1 cellular context compared by ENCODE assay signal in the genomic region with DNA sequence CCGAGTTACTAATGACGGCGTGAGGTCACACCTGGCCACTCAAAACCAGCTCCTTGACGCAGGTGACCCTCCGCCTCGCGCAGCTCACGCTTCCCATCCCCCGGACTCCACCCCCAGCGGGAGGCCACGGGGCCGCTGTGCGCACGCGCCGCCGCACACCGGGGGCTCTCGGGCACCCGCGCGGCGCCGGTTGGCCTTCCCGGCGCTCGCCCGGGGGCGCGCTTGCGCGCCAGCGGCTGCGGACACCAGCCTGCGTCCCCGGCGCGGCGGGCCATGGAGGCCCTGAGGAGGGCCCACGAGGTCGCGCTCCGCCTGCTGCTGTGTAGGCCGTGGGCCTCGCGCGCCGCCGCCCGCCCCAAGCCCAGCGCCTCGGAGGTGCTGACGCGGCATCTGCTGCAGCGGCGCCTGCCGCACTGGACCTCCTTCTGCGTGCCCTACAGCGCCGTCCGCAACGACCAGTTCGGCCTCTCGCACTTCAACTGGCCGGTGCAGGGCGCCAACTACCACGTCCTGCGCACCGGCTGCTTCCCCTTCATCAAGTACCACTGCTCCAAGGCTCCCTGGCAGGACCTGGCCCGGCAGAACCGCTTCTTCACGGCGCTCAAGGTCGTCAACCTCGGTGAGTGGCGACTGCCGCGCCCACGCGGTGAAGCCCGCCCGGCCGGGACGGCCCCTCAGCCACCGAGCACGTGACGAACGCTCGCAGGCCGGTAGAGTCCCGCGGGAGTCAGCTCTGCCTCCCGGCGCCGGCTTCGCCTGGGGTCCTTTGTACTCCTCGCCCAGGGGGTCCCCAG.
TF ChIP-seq lines count a peak whose summit lies in the region.

TSS of gene C15orf61 (plus strand) at position 156 of the 794 bp plus-strand sequence. CDS start at position 274, 118 bp downstream.

TF ChIP-seq in K562, 482 proteins besides CTCF, POLR2A, EP300 and RAD21 (continued from another document and continues in another):
- peak; percentile 93 for TF ChIP-seq ZNF395 (CRISPR knock-in tag; IDR thresholded peaks at IDR 0.05)
- TF ChIP-seq HNRNPUL1 (IDR thresholded peaks at IDR 0.05; ENCODE audit: low read length) = no peak
- peak; percentile 97 for TF ChIP-seq FOXK1 (CRISPR knock-in tag; IDR thresholded peaks at IDR 0.05; ENCODE audit: borderline replicate concordance)
- TF ChIP-seq XRCC5 (IDR thresholded peaks at IDR 0.05; ENCODE audit: low read depth, low read length) = peak; percentile 74; the same call in 1 of the 2 replicates
- no peak for TF ChIP-seq PRPF4 (IDR thresholded peaks at IDR 0.05; ENCODE audit: insufficient read depth, low read depth, low read length, poor library complexity, severe bottlenecking)
- TF ChIP-seq, protein P1, sequence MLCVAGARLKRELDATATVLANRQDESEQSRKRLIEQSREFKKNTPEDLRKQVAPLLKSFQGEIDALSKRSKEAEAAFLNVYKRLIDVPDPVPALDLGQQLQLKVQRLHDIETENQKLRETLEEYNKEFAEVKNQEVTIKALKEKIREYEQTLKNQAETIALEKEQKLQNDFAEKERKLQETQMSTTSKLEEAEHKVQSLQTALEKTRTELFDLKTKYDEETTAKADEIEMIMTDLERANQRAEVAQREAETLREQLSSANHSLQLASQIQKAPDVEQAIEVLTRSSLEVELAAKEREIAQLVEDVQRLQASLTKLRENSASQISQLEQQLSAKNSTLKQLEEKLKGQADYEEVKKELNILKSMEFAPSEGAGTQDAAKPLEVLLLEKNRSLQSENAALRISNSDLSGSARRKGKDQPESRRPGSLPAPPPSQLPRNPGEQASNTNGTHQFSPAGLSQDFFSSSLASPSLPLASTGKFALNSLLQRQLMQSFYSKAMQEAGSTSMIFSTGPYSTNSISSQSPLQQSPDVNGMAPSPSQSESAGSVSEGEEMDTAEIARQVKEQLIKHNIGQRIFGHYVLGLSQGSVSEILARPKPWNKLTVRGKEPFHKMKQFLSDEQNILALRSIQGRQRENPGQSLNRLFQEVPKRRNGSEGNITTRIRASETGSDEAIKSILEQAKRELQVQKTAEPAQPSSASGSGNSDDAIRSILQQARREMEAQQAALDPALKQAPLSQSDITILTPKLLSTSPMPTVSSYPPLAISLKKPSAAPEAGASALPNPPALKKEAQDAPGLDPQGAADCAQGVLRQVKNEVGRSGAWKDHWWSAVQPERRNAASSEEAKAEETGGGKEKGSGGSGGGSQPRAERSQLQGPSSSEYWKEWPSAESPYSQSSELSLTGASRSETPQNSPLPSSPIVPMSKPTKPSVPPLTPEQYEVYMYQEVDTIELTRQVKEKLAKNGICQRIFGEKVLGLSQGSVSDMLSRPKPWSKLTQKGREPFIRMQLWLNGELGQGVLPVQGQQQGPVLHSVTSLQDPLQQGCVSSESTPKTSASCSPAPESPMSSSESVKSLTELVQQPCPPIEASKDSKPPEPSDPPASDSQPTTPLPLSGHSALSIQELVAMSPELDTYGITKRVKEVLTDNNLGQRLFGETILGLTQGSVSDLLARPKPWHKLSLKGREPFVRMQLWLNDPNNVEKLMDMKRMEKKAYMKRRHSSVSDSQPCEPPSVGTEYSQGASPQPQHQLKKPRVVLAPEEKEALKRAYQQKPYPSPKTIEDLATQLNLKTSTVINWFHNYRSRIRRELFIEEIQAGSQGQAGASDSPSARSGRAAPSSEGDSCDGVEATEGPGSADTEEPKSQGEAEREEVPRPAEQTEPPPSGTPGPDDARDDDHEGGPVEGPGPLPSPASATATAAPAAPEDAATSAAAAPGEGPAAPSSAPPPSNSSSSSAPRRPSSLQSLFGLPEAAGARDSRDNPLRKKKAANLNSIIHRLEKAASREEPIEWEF (CRISPR knock-in tag; IDR thresholded peaks at IDR 0.05) = peak; percentile 64; the same call in 1 of the 2 replicates
- TF ChIP-seq ZNF445 (CRISPR knock-in tag; IDR thresholded peaks at IDR 0.05; ENCODE audit: low read depth) = no peak
- TF ChIP-seq PRMT5 (CRISPR knock-in tag; IDR thresholded peaks at IDR 0.05) = 0 out of 2 replicates have a peak, but pooled peaks have one; percentile 14
- TF ChIP-seq ELK1 (CRISPR knock-in tag; IDR thresholded peaks at IDR 0.05) = 0 out of 2 replicates have a peak, but pooled peaks have one; percentile 21
- TF ChIP-seq, protein P2, sequence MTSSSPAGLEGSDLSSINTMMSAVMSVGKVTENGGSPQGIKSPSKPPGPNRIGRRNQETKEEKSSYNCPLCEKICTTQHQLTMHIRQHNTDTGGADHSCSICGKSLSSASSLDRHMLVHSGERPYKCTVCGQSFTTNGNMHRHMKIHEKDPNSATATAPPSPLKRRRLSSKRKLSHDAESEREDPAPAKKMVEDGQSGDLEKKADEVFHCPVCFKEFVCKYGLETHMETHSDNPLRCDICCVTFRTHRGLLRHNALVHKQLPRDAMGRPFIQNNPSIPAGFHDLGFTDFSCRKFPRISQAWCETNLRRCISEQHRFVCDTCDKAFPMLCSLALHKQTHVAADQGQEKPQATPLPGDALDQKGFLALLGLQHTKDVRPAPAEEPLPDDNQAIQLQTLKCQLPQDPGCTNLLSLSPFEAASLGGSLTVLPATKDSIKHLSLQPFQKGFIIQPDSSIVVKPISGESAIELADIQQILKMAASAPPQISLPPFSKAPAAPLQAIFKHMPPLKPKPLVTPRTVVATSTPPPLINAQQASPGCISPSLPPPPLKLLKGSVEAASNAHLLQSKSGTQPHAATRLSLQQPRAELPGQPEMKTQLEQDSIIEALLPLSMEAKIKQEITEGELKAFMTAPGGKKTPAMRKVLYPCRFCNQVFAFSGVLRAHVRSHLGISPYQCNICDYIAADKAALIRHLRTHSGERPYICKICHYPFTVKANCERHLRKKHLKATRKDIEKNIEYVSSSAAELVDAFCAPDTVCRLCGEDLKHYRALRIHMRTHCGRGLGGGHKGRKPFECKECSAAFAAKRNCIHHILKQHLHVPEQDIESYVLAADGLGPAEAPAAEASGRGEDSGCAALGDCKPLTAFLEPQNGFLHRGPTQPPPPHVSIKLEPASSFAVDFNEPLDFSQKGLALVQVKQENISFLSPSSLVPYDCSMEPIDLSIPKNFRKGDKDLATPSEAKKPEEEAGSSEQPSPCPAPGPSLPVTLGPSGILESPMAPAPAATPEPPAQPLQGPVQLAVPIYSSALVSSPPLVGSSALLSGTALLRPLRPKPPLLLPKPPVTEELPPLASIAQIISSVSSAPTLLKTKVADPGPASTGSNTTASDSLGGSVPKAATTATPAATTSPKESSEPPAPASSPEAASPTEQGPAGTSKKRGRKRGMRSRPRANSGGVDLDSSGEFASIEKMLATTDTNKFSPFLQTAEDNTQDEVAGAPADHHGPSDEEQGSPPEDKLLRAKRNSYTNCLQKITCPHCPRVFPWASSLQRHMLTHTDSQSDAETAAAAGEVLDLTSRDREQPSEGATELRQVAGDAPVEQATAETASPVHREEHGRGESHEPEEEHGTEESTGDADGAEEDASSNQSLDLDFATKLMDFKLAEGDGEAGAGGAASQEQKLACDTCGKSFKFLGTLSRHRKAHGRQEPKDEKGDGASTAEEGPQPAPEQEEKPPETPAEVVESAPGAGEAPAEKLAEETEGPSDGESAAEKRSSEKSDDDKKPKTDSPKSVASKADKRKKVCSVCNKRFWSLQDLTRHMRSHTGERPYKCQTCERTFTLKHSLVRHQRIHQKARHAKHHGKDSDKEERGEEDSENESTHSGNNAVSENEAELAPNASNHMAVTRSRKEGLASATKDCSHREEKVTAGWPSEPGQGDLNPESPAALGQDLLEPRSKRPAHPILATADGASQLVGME (CRISPR knock-in tag; IDR thresholded peaks at IDR 0.05) = peak; percentile 41; the same call in 1 of the 2 replicates
- TF ChIP-seq MXI1 (IDR thresholded peaks at IDR 0.05; ENCODE audit: low read depth, low read length) = 0 out of 2 replicates have a peak, but pooled peaks have one; percentile 53
- TF ChIP-seq CHAMP1 (IDR thresholded peaks at IDR 0.05) = no peak
- TF ChIP-seq BHLHE40 (IDR thresholded peaks at IDR 0.05; ENCODE audit: low read length) = peak; percentile 95
- TF ChIP-seq U2AF1 (optimal IDR thresholded peaks at IDR 0.05; ENCODE audit: low read depth, low read length) = peak; percentile 49
- no peak for TF ChIP-seq THRA (IDR thresholded peaks at IDR 0.05)
- TF ChIP-seq CTBP1 (IDR thresholded peaks at IDR 0.05; ENCODE audit: borderline replicate concordance) = peak; percentile 97
- TF ChIP-seq ZNF764 (CRISPR knock-in tag; IDR thresholded peaks at IDR 0.05; ENCODE audit: low read depth) = no peak
- TF ChIP-seq SRSF3 (IDR thresholded peaks at IDR 0.05; ENCODE audit: insufficient read depth, low read length) = no peak
- TF ChIP-seq, protein P3, sequence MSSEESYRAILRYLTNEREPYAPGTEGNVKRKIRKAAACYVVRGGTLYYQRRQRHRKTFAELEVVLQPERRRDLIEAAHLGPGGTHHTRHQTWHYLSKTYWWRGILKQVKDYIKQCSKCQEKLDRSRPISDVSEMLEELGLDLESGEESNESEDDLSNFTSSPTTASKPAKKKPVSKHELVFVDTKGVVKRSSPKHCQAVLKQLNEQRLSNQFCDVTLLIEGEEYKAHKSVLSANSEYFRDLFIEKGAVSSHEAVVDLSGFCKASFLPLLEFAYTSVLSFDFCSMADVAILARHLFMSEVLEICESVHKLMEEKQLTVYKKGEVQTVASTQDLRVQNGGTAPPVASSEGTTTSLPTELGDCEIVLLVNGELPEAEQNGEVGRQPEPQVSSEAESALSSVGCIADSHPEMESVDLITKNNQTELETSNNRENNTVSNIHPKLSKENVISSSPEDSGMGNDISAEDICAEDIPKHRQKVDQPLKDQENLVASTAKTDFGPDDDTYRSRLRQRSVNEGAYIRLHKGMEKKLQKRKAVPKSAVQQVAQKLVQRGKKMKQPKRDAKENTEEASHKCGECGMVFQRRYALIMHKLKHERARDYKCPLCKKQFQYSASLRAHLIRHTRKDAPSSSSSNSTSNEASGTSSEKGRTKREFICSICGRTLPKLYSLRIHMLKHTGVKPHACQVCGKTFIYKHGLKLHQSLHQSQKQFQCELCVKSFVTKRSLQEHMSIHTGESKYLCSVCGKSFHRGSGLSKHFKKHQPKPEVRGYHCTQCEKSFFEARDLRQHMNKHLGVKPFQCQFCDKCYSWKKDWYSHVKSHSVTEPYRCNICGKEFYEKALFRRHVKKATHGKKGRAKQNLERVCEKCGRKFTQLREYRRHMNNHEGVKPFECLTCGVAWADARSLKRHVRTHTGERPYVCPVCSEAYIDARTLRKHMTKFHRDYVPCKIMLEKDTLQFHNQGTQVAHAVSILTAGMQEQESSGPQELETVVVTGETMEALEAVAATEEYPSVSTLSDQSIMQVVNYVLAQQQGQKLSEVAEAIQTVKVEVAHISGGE (CRISPR knock-in tag; IDR thresholded peaks at IDR 0.05) = peak in 1 of 3 experiments; percentile 82; a peak in 2 of 6 replicates
- no peak for TF ChIP-seq KAT2B (IDR thresholded peaks at IDR 0.05; ENCODE audit: low read depth, low read length)
- 0 out of 2 replicates have a peak, but pooled peaks have one; percentile 57 for TF ChIP-seq LEF1 (IDR thresholded peaks at IDR 0.05)
- peak in 1 of 2 experiments; percentile 91; a peak in 2 of 4 replicates for TF ChIP-seq HDAC1 (IDR thresholded peaks at IDR 0.05)
- no peak for TF ChIP-seq ZBTB34 (CRISPR knock-in tag; IDR thresholded peaks at IDR 0.05)
